In genomic region chr16:70800306-70800705, GRCh38 we compare ENCODE assay signal across 8 cellular contexts. TPM values are rescaled to one million over a fixed set of nuclear protein-coding genes. Genes with fewer than 3 reads are reported as not detected.
DNase-seq lines count a peak whose midpoint lies in the region; ATAC-seq and TF ChIP-seq lines count a peak whose summit lies in the region.

No MANE protein-coding gene starts in this region.

- H3K4me1 Mint-ChIP-seq in activated T-cell treated with anti-CD3 and anti-CD28 coated beads, Interleukin-2, amount 50 U/mL, for 4 hours (ENCODE audit: low read depth), result peaks cover 19% of the 10 kb centered on the region
- peaks cover 30% of the 10 kb centered on the region for H3K4me1 Mint-ChIP-seq in stimulated activated effector memory CD8-positive, alpha-beta T cell treated with anti-CD3 and anti-CD28 coated beads, Interleukin-12 subunit alpha, Interleukin-12 subunit beta, amount 100 ng/mL, for 72 hours

- DNase-seq in activated T-cell treated with anti-CD3 and anti-CD28 coated beads, Interleukin-2, amount 50 U/mL, for 4 hours, result no peak
- DNase-seq in activated T-cell treated with anti-CD3 and anti-CD28 coated beads for 4 hours, result no peak
- no peak for DNase-seq in iPS DF 6.9 (ENCODE audit: low read depth, low spot score)
- DNase-seq in stimulated activated effector memory CD8-positive, alpha-beta T cell treated with anti-CD3 and anti-CD28 coated beads, Interleukin-12 subunit alpha, Interleukin-12 subunit beta, amount 100 ng/mL, for 72 hours (ENCODE audit: low spot score in 2 of 2), result no peak
- DNase-seq in AG20443 (ENCODE audit: low spot score), result no peak
- no peak for DNase-seq in pons (ENCODE audit: low spot score)

- no peaks in the 10 kb centered on the region for H3K36me3 Mint-ChIP-seq in activated T-cell treated with anti-CD3 and anti-CD28 coated beads, Interleukin-2, amount 50 U/mL, for 4 hours (ENCODE audit: insufficient read depth)
- H3K36me3 Mint-ChIP-seq in stimulated activated effector memory CD8-positive, alpha-beta T cell treated with anti-CD3 and anti-CD28 coated beads, Interleukin-12 subunit alpha, Interleukin-12 subunit beta, amount 100 ng/mL, for 72 hours, result peaks cover 13% of the 10 kb centered on the region

- H3K27ac ChIP-seq in iPS DF 6.9 (ENCODE audit: low read length), result no peak overlapping the region

- peak; percentile 12 to 13 for ATAC-seq in activated T-cell treated with anti-CD3 and anti-CD28 coated beads, Interleukin-2, amount 50 U/mL, for 4 hours
- ATAC-seq in stimulated activated effector memory CD8-positive, alpha-beta T cell treated with anti-CD3 and anti-CD28 coated beads, Interleukin-12 subunit alpha, Interleukin-12 subunit beta, amount 100 ng/mL, for 72 hours, result peak; percentile 2
- ATAC-seq in GM19463 (IDR thresholded peaks at IDR 0.05; ENCODE audit: unreplicated experiment), result no peak

- H3K4me1 ChIP-seq in iPS DF 6.9 (ENCODE audit: control insufficient read depth, insufficient read depth, low read length), result peaks cover 2% of the 10 kb centered on the region; the same call in 1 of the 2 replicates

- peaks cover 4% of the 10 kb centered on the region for H3K9me3 Mint-ChIP-seq in activated T-cell treated with anti-CD3 and anti-CD28 coated beads, Interleukin-2, amount 50 U/mL, for 4 hours
- H3K9me3 Mint-ChIP-seq in stimulated activated effector memory CD8-positive, alpha-beta T cell treated with anti-CD3 and anti-CD28 coated beads, Interleukin-12 subunit alpha, Interleukin-12 subunit beta, amount 100 ng/mL, for 72 hours, result no peaks in the 10 kb centered on the region

- no CpG with 5 or more reads among the region's 7 CpGs for WGBS in iPS DF 6.9 (ENCODE audit: insufficient coverage, insufficient read length)

- no peaks in the 10 kb centered on the region for H3K27me3 Mint-ChIP-seq in activated T-cell treated with anti-CD3 and anti-CD28 coated beads, Interleukin-2, amount 50 U/mL, for 4 hours (ENCODE audit: low read depth)

- peak overlapping the region; percentile 84 for H3K4me3 ChIP-seq in WI38 (ENCODE audit: low read depth, low read length)
- H3K4me3 ChIP-seq in iPS DF 6.9 (ENCODE audit: low read length), result peak overlapping the region; percentile 78

- TF ChIP-seq CTCF in WI38 (IDR thresholded peaks at IDR 0.05; ENCODE audit: low read depth, low read length), result no peak

- peak overlapping the region; percentile 95 for H3K4me3 Mint-ChIP-seq in activated T-cell treated with anti-CD3 and anti-CD28 coated beads, Interleukin-2, amount 50 U/mL, for 4 hours
- peak overlapping the region; percentile 93 for H3K4me3 Mint-ChIP-seq in stimulated activated effector memory CD8-positive, alpha-beta T cell treated with anti-CD3 and anti-CD28 coated beads, Interleukin-12 subunit alpha, Interleukin-12 subunit beta, amount 100 ng/mL, for 72 hours

- H3K36me3 ChIP-seq in iPS DF 6.9 (ENCODE audit: control insufficient read depth, insufficient read depth, low read length), result no peaks in the 10 kb centered on the region

- no peaks in the 10 kb centered on the region for H3K27me3 ChIP-seq in iPS DF 6.9 (ENCODE audit: control insufficient read depth, insufficient read depth, low read length)

- H3K27ac Mint-ChIP-seq in stimulated activated effector memory CD8-positive, alpha-beta T cell treated with anti-CD3 and anti-CD28 coated beads, Interleukin-12 subunit alpha, Interleukin-12 subunit beta, amount 100 ng/mL, for 72 hours, result peak overlapping the region; percentile 93

- H3K9me3 ChIP-seq in iPS DF 6.9 (ENCODE audit: control insufficient read depth, insufficient read depth, low read length), result no peaks in the 10 kb centered on the region

RNA-seq across cellular contexts. Expression of gene VAC14, which starts 0.7 kb away (rescaled TPM):
- 10 to 100 TPM; 48.3 to 54.5 (median 49.3) TPM for total RNA-seq in activated T-cell treated with anti-CD3 and anti-CD28 coated beads, Interleukin-2, amount 50 U/mL, for 4 hours
